Comparison of ENCODE assay signal across 2 cellular contexts in the genomic region with DNA sequence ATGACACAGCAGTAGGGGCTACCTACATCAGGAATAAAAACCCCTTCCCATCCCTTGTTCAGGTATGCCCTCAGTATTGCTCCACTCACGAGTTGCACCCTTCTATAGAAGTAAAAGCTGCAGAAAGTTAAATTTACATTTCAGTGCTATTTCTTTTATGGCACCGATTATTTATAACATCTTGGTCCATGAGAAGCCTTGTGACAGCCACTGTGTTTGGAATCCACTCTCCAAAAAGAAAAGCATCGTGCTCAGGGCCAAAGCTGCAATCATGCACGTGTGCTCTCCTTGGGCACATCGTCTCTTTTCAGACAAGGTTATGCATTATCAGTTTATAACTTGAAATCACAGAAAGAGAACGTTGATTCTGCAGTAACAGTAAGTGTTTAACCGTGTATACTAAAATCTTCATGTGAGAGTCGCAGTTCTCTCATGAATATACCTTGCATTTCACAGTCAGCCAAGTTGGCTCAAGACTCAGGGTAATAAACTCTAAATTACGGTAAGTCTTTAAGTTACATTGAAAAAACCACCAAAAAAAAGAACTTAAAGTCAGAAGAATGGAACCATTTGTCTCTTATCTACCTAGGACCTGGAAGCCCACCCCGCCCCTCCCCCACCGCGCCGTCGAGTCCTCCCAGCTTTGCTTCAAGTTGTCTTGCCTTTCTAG.
TF ChIP-seq lines count a peak whose summit lies in the region.

No MANE protein-coding gene starts in this region.

TF ChIP-seq in A549, 52 proteins besides CTCF, POLR2A, EP300 and RAD21 (continued from another document):
- TF ChIP-seq, protein P1, sequence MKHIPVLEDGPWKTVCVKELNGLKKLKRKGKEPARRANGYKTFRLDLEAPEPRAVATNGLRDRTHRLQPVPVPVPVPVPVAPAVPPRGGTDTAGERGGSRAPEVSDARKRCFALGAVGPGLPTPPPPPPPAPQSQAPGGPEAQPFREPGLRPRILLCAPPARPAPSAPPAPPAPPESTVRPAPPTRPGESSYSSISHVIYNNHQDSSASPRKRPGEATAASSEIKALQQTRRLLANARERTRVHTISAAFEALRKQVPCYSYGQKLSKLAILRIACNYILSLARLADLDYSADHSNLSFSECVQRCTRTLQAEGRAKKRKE (CRISPR knock-in tag; IDR thresholded peaks at IDR 0.05; ENCODE audit: low read depth), result no peak

TF ChIP-seq in WTC11, 78 proteins besides CTCF, POLR2A, EP300 and RAD21 (continued from another document):
- TF ChIP-seq, protein P2, sequence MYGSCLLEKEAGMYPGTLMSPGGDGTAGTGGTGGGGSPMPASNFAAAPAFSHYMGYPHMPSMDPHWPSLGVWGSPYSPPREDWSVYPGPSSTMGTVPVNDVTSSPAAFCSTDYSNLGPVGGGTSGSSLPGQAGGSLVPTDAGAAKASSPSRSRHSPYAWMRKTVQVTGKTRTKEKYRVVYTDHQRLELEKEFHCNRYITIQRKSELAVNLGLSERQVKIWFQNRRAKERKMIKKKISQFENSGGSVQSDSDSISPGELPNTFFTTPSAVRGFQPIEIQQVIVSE (CRISPR knock-in tag; IDR thresholded peaks at IDR 0.05; ENCODE audit: borderline replicate concordance), result no peak
- TF ChIP-seq PRRX2 (CRISPR knock-in tag; IDR thresholded peaks at IDR 0.05), result no peak
- TF ChIP-seq GABPB1 (CRISPR knock-in tag; IDR thresholded peaks at IDR 0.05), result peak; percentile 6; the same call in 1 of the 2 replicates
- TF ChIP-seq GTF2I (CRISPR knock-in tag; conservative IDR thresholded peaks at IDR 0.05), result no peak
